ENCODE assay signal across 16 cellular contexts in genomic region chr5:6567835-6568234, GRCh38.
"Had no signal": no experiment of that assay in that cellular context is flagged by ENCODE, and none has a peak within 500 bp of the region (broad histone marks: within the 10 kb centered on the region; RNA-seq: fewer than 3 reads in every experiment).

No MANE protein-coding gene starts in this region.

- H3K4me1 ChIP-seq: esophagus squamous epithelium, gastrocnemius medialis, left lung, lower lobe of right lung had no signal

- H3K9me3 ChIP-seq: esophagus squamous epithelium, gastrocnemius medialis, heart left ventricle, left lung, lower lobe of right lung had no signal

- H3K27me3 ChIP-seq: gastrocnemius medialis had no signal

- H3K4me3 ChIP-seq: coronary artery, dorsolateral prefrontal cortex, esophagus squamous epithelium, gastrocnemius medialis, heart left ventricle, left lung, lower lobe of right lung had no signal

- ATAC-seq: gastrocnemius medialis, left lung, lower lobe of right lung had no signal

- DNase-seq: dermis blood vessel endothelial cell; dorsolateral prefrontal cortex; effector CD4-positive, alpha-beta T cell; effector memory CD4-positive, alpha-beta T cell; esophagus squamous epithelium; foreskin fibroblast; foreskin melanocyte; gastrocnemius medialis; hippocampal formation; left cardiac atrium; left lung; lower lobe of right lung; mesenchymal stem cell; midbrain had no signal

- H3K27ac ChIP-seq: coronary artery, dorsolateral prefrontal cortex, esophagus squamous epithelium, gastrocnemius medialis, left lung, lower lobe of right lung had no signal

- H3K36me3 ChIP-seq: esophagus squamous epithelium, gastrocnemius medialis, heart left ventricle, left lung, lower lobe of right lung had no signal
